17 cellular contexts compared by ENCODE assay signal in genomic region chr2:121287146-121287798, GRCh38. TPM values are rescaled to one million over a fixed set of nuclear protein-coding genes. Genes with fewer than 3 reads are reported as not detected.
A peak's percentile ranks its signal among the peaks of the same experiment; 100 is the strongest.
DNase-seq lines count a peak whose midpoint lies in the region; ATAC-seq, FAIRE-seq and TF ChIP-seq lines count a peak whose summit lies in the region.
"Had no signal": no experiment of that assay in that cellular context is flagged by ENCODE, and none has a peak within 500 bp of the region (broad histone marks: within the 10 kb centered on the region; RNA-seq: fewer than 3 reads in every experiment).

No MANE protein-coding gene starts in this region.

- H3K27ac ChIP-seq in right lobe of liver, result no peak overlapping the region
- H3K27ac ChIP-seq in HepG2 (ENCODE audit: extremely low read length, insufficient read depth, low read length), result no peak overlapping the region
- H3K27ac ChIP-seq: A549 had no signal

- DNase-seq in right lobe of liver, result no peak
- no peak for DNase-seq in HepG2 (ENCODE audit: low spot score)
- peak; percentile 76 for DNase-seq in SKM-1 treated with dmso at 0.1 percent for 144 hours (lab: John Stamatoyannopoulos, UW; ENCODE audit: unreplicated experiment)
- DNase-seq in left ventricle myocardium superior, result no peak
- DNase-seq in glutamatergic neuron, result no peak
- no peak for DNase-seq in COLO829 (ENCODE audit: low spot score)
- DNase-seq: activated CD8-positive, alpha-beta memory T cell treated with anti-CD3 and anti-CD28 coated beads for 24 hours; CD4-positive, alpha-beta memory T cell; central memory CD4-positive, alpha-beta T cell; NCI-H1436; PC-3; stimulated activated CD4-positive, alpha-beta T cell treated with anti-CD3 and anti-CD28 coated beads, Interleukin-12 subunit alpha, Interleukin-12 subunit beta, amount 100 ng/mL, for 4 hours; stimulated activated naive CD4-positive, alpha-beta T cell treated with Interleukin-2 at 50 U/mL for 16 hours had no signal

- no peak overlapping the region for H2AFZ ChIP-seq in HepG2 (ENCODE audit: low read length)

- no peak for TF ChIP-seq EP300 in HepG2 (IDR thresholded peaks at IDR 0.05; ENCODE audit: low read depth in 2 of 2, low read length in 2 of 2)
- no peak for TF ChIP-seq EP300 in HepG2 (CRISPR knock-in tag; IDR thresholded peaks at IDR 0.05; ENCODE audit: borderline replicate concordance)

- POLR2A ChIA-PET in HepG2 (lab: Yijun Ruan, JAX), result no interaction called here

- no peak for FAIRE-seq in HepG2 (lab: Jason Lieb, UNC)
- FAIRE-seq: A549 had no signal

- TF ChIP-seq CTCF in right lobe of liver (IDR thresholded peaks at IDR 0.05), result no peak
- TF ChIP-seq CTCF in HepG2 (CRISPR knock-in tag; IDR thresholded peaks at IDR 0.05), result no peak
- TF ChIP-seq CTCF in glutamatergic neuron (IDR thresholded peaks at IDR 0.05; ENCODE audit: partially characterized antibody, unreplicated experiment), result no peak

- H3K4me1 Mint-ChIP-seq in glutamatergic neuron (ENCODE audit: low read depth, unreplicated experiment), result peaks cover 12% of the 10 kb centered on the region
- H3K4me1 Mint-ChIP-seq: activated T-helper 17 cell treated with anti-CD3 and anti-CD28 coated beads, Interleukin-2, amount 50 U/mL, for 72 hours had no signal

- CTCF ChIA-PET in HepG2 (lab: Yijun Ruan, JAX; ENCODE audit: low intra/inter-chr PET ratio, low total read pairs), result no interaction called here

- no peak overlapping the region for H3K4me3 Mint-ChIP-seq in glutamatergic neuron (ENCODE audit: unreplicated experiment)
- H3K4me3 Mint-ChIP-seq: activated T-helper 17 cell treated with anti-CD3 and anti-CD28 coated beads, Interleukin-2, amount 50 U/mL, for 72 hours had no signal

- 85% methylated on average over 8 of the region's 9 CpGs for WGBS in right lobe of liver (ENCODE audit: insufficient coverage, low coverage, low lambda C conversion rate, missing lambda C conversion rate)
- WGBS in HepG2 (ENCODE audit: low lambda C conversion rate), result 38% methylated on average over 9 of the region's 9 CpGs

- H3K27me3 ChIP-seq in right lobe of liver (no peaks in the 10 kb centered on the region), HepG2 (ENCODE audit: control insufficient read depth in 1 of 2, insufficient read depth in 2 of 2, low read length in 2 of 2) (peaks cover 20 to 82% of the 10 kb centered on the region in 2 experiments)

- H3K9me3 ChIP-seq in right lobe of liver, result no peaks in the 10 kb centered on the region
- H3K9me3 ChIP-seq in HepG2 (ENCODE audit: low read length), result no peaks in the 10 kb centered on the region
- H3K9me3 ChIP-seq: A549 had no signal

- H3K4me3 ChIP-seq in right lobe of liver, result no peak overlapping the region
- no peak overlapping the region for H3K4me3 ChIP-seq in HepG2 (replicated peaks in 1 of 3; ENCODE audit: insufficient read depth in 1 of 3, low read depth in 2 of 3, low read length in 3 of 3)
- H3K4me3 ChIP-seq: A549 had no signal

- intact Hi-C loops in right lobe of liver (cut with DNase I), result no loop called here
- intact Hi-C loops in HepG2 (cut with micrococcal nuclease; ENCODE audit: unreplicated experiment), result no loop called here
- intact Hi-C loops in left ventricle myocardium superior (cut with micrococcal nuclease), result no loop called here

- in situ Hi-C loops in HepG2 (cut with HindIII; ENCODE audit: extremely low pct_ligation_motif_present, low pct_unique_long_range_greater_than_20kb), result no loop called here

- peaks cover 9% of the 10 kb centered on the region for H3K27me3 Mint-ChIP-seq in glutamatergic neuron (ENCODE audit: unreplicated experiment)

- H3K4me2 ChIP-seq in HepG2 (ENCODE audit: low read depth, low read length), result no peak overlapping the region
- H3K4me2 ChIP-seq: A549 had no signal

- no peaks in the 10 kb centered on the region for H4K20me1 ChIP-seq in HepG2 (ENCODE audit: insufficient read depth, low read length)

- H3K36me3 Mint-ChIP-seq in glutamatergic neuron (ENCODE audit: unreplicated experiment), result no peaks in the 10 kb centered on the region
- H3K36me3 Mint-ChIP-seq: CD4-positive, alpha-beta memory T cell had no signal

- peak in 3 of 4 donors; percentile 19 to 34 (median 21) for ATAC-seq in right lobe of liver
- no peak; the same call in 2 of the 3 replicates for ATAC-seq in HepG2
- peak; percentile 46 for ATAC-seq in left ventricle myocardium superior
- ATAC-seq in GM18909 (IDR thresholded peaks at IDR 0.05; ENCODE audit: poor library complexity, unreplicated experiment), result no peak
- ATAC-seq in HG03039 (IDR thresholded peaks at IDR 0.05; ENCODE audit: unreplicated experiment), result no peak
- ATAC-seq: A549; activated T-helper 17 cell treated with anti-CD3 and anti-CD28 coated beads, Interleukin-2, amount 50 U/mL, for 72 hours; PC-3 had no signal

- H3K36me3 ChIP-seq in right lobe of liver (no peaks in the 10 kb centered on the region), HepG2 (replicated peaks in 1 of 2; ENCODE audit: control insufficient read depth in 1 of 2, insufficient read depth in 2 of 2, low read length in 2 of 2) (no peaks in the 10 kb centered on the region)

- H3K9ac ChIP-seq in HepG2 (ENCODE audit: insufficient read depth, low read depth, low read length), result no peak overlapping the region

- TF ChIP-seq POLR2A in right lobe of liver (IDR thresholded peaks at IDR 0.05) (no peak), HepG2 (IDR thresholded peaks at IDR 0.05; ENCODE audit: insufficient read depth in 1 of 2, low read depth in 2 of 2, low read length in 2 of 2) (no peak)

- no peak for TF ChIP-seq RAD21 in HepG2 (CRISPR knock-in tag; IDR thresholded peaks at IDR 0.05)

- H3K9me3 Mint-ChIP-seq in glutamatergic neuron (ENCODE audit: unreplicated experiment), result peaks cover 1% of the 10 kb centered on the region
- H3K9me3 Mint-ChIP-seq: activated T-helper 17 cell treated with anti-CD3 and anti-CD28 coated beads, Interleukin-2, amount 50 U/mL, for 72 hours; CD4-positive, alpha-beta memory T cell had no signal

- H3K27ac Mint-ChIP-seq in glutamatergic neuron (ENCODE audit: unreplicated experiment), result no peak overlapping the region
- H3K27ac Mint-ChIP-seq: activated T-helper 17 cell treated with anti-CD3 and anti-CD28 coated beads, Interleukin-2, amount 50 U/mL, for 72 hours had no signal

- BruUV-seq in HepG2 (replicated peaks; lab: Mats Ljungman, UMichigan), result no TSS peak

- H3K79me2 ChIP-seq in HepG2 (ENCODE audit: insufficient read depth, low read length), result no peaks in the 10 kb centered on the region

- H3K4me1 ChIP-seq in right lobe of liver (peaks cover 0 to 23% (median 6%) of the 10 kb centered on the region in 4 donors), HepG2 (ENCODE audit: insufficient read depth, low read length) (peaks cover 21% of the 10 kb centered on the region)

TF ChIP-seq in HepG2, 621 proteins besides CTCF, POLR2A, EP300 and RAD21 (continues in another document):
- TF ChIP-seq MAFG (CRISPR knock-in tag; IDR thresholded peaks at IDR 0.05) (no peak), PCBP2 (optimal IDR thresholded peaks at IDR 0.05; ENCODE audit: low read depth, low read length, poor library complexity, severe bottlenecking) (no peak), RXRA (CRISPR knock-in tag; IDR thresholded peaks at IDR 0.05) (no peak), SP4 (CRISPR knock-in tag; IDR thresholded peaks at IDR 0.05) (no peak), ELF4 (CRISPR knock-in tag; IDR thresholded peaks at IDR 0.05; ENCODE audit: borderline replicate concordance) (no peak), HOXA3 (CRISPR knock-in tag; IDR thresholded peaks at IDR 0.05) (no peak), HNRNPK (IDR thresholded peaks at IDR 0.05; ENCODE audit: low read depth, low read length, poor library complexity, severe bottlenecking) (no peak), ATRX (CRISPR knock-in tag; IDR thresholded peaks at IDR 0.05; ENCODE audit: borderline replicate concordance) (no peak), FIP1L1 (IDR thresholded peaks at IDR 0.05; ENCODE audit: borderline replicate concordance, insufficient read depth, low read depth, low read length) (no peak)

RNA-seq across cellular contexts. Expression of gene TFCP2L1, which starts 2.3 kb away (rescaled TPM):
- total RNA-seq in right lobe of liver (1 to 10 TPM in 1 of 6 experiments, under 1 TPM in 5; 0.26 to 1.7 (median 0.34) TPM), HepG2 (2016; rRNA removed; fragmentation: Illumina TruSeq; extraction: Trizol) (not detected in 2 replicates), left ventricle myocardium superior (0.17 TPM), glutamatergic neuron (ENCODE audit: unreplicated experiment) (0.07 TPM)
- total RNA-seq in HepG2 (2016; cell fraction: cytosol; rRNA removed; fragmentation: Illumina TruSeq; extraction: Trizol; ENCODE audit: low read depth), result not detected in 2 replicates
- total RNA-seq in HepG2 (2016; cell fraction: insoluble cytoplasmic fraction; rRNA removed; fragmentation: Illumina TruSeq; extraction: Trizol), result not detected in 2 replicates
- total RNA-seq in HepG2 (2016; cell fraction: membrane; rRNA removed; fragmentation: Illumina TruSeq; extraction: Trizol), result not detected in 2 replicates
- total RNA-seq in HepG2 (2016; cell fraction: nucleus; rRNA removed; fragmentation: Illumina TruSeq; extraction: Trizol), result not detected in 2 replicates
- under 0.01 and 0.01 TPM in 2 replicates for polyA plus RNA-seq in HepG2 (2011; rRNA removed)
- under 0.01 TPM in 2 replicates for polyA plus RNA-seq in HepG2 (2011; cell fraction: cytosol; rRNA removed)
- polyA plus RNA-seq in HepG2 (2011; cell fraction: nucleus; rRNA removed), result 0.02 TPM in 2 replicates
- not detected in 2 replicates for polyA plus RNA-seq in HepG2 (2012)
- polyA plus RNA-seq in HepG2 (2016; cell fraction: cytosol; fragmentation: Illumina TruSeq; extraction: Trizol; ENCODE audit: low read depth), result not detected in 2 replicates
- polyA plus RNA-seq in HepG2 (2016; cell fraction: insoluble cytoplasmic fraction; fragmentation: Illumina TruSeq; extraction: Trizol; ENCODE audit: low read depth), result not detected in 2 replicates
- polyA plus RNA-seq in HepG2 (2016; cell fraction: membrane; fragmentation: Illumina TruSeq; extraction: Trizol; ENCODE audit: low read depth), result not detected in 2 replicates
- not detected in 2 replicates for polyA plus RNA-seq in HepG2 (2016; cell fraction: nucleus; fragmentation: Illumina TruSeq; extraction: Trizol; ENCODE audit: insufficient read depth, low read depth)
- polyA minus RNA-seq in HepG2 (2011; rRNA and poly(A)+ RNA removed; ENCODE audit: low replicate concordance), result 0.49 TPM in 1 of 2 replicates, not detected in the other
- not detected in 2 replicates for polyA minus RNA-seq in HepG2 (2011; cell fraction: cytosol; rRNA and poly(A)+ RNA removed)
- polyA minus RNA-seq in HepG2 (2011; cell fraction: nucleus; rRNA and poly(A)+ RNA removed), result not detected in 2 replicates
- polyA plus RNA-seq: CD4-positive, alpha-beta memory T cell had no signal

Comparison
In these comparisons a context has a peak if more than half of its experiments do, and no peak if none do; other contexts are left out.
1. ATAC-seq: peak in right lobe of liver (3 of 4) and left ventricle myocardium superior (single experiment); none in HepG2 (single experiment), GM18909 (single experiment) and HG03039 (single experiment).